ENCODE assay signal across 20 cellular contexts in the genomic region with DNA sequence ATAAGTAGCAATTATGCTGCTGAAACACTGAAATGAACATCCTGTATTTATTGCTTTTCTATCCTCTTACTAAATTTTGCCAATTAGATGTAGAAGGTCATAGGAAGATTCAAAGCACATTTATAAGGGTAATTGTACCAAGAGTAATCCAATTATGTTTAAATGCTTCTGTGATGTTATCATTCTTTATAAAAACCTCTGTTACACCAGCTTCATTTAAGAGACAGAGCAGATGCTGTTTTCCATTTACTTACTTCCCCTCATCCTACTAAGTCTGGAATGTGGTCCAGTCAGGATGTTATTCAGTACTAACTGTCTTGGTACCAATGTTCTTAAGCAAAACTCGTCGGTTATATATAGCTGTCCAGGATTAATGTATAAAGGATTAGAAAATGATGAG.
DNase-seq lines count a peak whose midpoint lies in the region; ATAC-seq, FAIRE-seq and TF ChIP-seq lines count a peak whose summit lies in the region.
"Had no signal": no experiment of that assay in that cellular context is flagged by ENCODE, and none has a peak within 500 bp of the region (broad histone marks: within the 10 kb centered on the region; RNA-seq: fewer than 3 reads in every experiment).

No MANE protein-coding gene starts in this region.

- H3K27ac ChIP-seq in neural cell (ENCODE audit: low read length): no peak overlapping the region
- H3K27ac ChIP-seq: C4-2B had no signal

- H2AFZ ChIP-seq in neural cell (ENCODE audit: low read depth, low read length): no peak overlapping the region

- ATAC-seq in SK-N-SH treated with all-trans-retinoic acid at 6 μM for 48 hours (peak; percentile 40; the same call in 2 of the 3 replicates), GM21723 (IDR thresholded peaks at IDR 0.05; ENCODE audit: unreplicated experiment) (no peak), GM21515 (IDR thresholded peaks at IDR 0.05; ENCODE audit: unreplicated experiment) (no peak)
- ATAC-seq: HCT116 had no signal

- no peak for FAIRE-seq in D721Med (lab: Jason Lieb, UNC)
- FAIRE-seq: GM12892, GM18507 had no signal

- H3F3A ChIP-seq in neural cell (ENCODE audit: insufficient read depth, low read length, poor library complexity, severe bottlenecking): no peaks in the 10 kb centered on the region

- H3K9me2 ChIP-seq in neural cell (ENCODE audit: insufficient read depth, low read length): no peaks in the 10 kb centered on the region

- H3K36me3 ChIP-seq in neural cell (ENCODE audit: insufficient read depth, low read length): no peaks in the 10 kb centered on the region

- peak; percentile 36 for DNase-seq in NCI-H82 (lab: John Stamatoyannopoulos, UW)
- no peak for DNase-seq in NCI-H748 treated with DMSO at 0.1 percent for 48 hours (lab: John Stamatoyannopoulos, UW)
- DNase-seq in D721Med (ENCODE audit: insufficient read length, low spot score): no peak
- DNase-seq: ACHN; Caco-2; CD4-positive, alpha-beta T cell; DMS153; DMS79; GDM1; GOT3; H7; HFFc6 had no signal

- no peaks in the 10 kb centered on the region for H3K27me3 ChIP-seq in neural cell (ENCODE audit: insufficient read depth, low read depth, low read length)

- no peaks in the 10 kb centered on the region for H3K9me3 ChIP-seq in neural cell (ENCODE audit: low read length)
- H3K9me3 ChIP-seq: Caco-2 had no signal

- TF ChIP-seq EP300 in neural cell (conservative IDR thresholded peaks at IDR 0.05; ENCODE audit: poor library complexity, severe bottlenecking): no peak

- H3K4me2 ChIP-seq in neural cell (ENCODE audit: low read length): peak overlapping the region; percentile 22

- no peaks in the 10 kb centered on the region for H3K79me2 ChIP-seq in neural cell (replicated peaks; ENCODE audit: insufficient read depth, low read length)

- H4K20me1 ChIP-seq in neural cell (ENCODE audit: insufficient read depth): no peaks in the 10 kb centered on the region

- TF ChIP-seq RAD21 in neural cell (conservative IDR thresholded peaks at IDR 0.05): no peak

- H3K9ac ChIP-seq in neural cell (ENCODE audit: low read length): no peak overlapping the region

- H3K4me3 ChIP-seq in neural cell (ENCODE audit: low read length): no peak overlapping the region

- TF ChIP-seq CTCF in neural cell (IDR thresholded peaks at IDR 0.05; ENCODE audit: poor library complexity, severe bottlenecking): no peak
- no peak for TF ChIP-seq CTCF in D721Med (IDR thresholded peaks at IDR 0.05; ENCODE audit: insufficient read depth, missing control alignments)

TF ChIP-seq in SK-N-SH treated with all-trans-retinoic acid at 6 μM for 48 hours, 23 proteins besides CTCF, POLR2A, EP300 and RAD21 (continues in another document):
- TF ChIP-seq CSRNP3 (CRISPR knock-in tag; IDR thresholded peaks at IDR 0.05): 0 out of 2 replicates have a peak, but pooled peaks have one; percentile 69
- TF ChIP-seq ZNF70 (CRISPR knock-in tag; IDR thresholded peaks at IDR 0.05): 0 out of 2 replicates have a peak, but pooled peaks have one; percentile 31
- no peak for TF ChIP-seq CSDC2 (CRISPR knock-in tag; IDR thresholded peaks at IDR 0.05)
- TF ChIP-seq ZFP3 (CRISPR knock-in tag; IDR thresholded peaks at IDR 0.05): no peak
- TF ChIP-seq, protein P1, sequence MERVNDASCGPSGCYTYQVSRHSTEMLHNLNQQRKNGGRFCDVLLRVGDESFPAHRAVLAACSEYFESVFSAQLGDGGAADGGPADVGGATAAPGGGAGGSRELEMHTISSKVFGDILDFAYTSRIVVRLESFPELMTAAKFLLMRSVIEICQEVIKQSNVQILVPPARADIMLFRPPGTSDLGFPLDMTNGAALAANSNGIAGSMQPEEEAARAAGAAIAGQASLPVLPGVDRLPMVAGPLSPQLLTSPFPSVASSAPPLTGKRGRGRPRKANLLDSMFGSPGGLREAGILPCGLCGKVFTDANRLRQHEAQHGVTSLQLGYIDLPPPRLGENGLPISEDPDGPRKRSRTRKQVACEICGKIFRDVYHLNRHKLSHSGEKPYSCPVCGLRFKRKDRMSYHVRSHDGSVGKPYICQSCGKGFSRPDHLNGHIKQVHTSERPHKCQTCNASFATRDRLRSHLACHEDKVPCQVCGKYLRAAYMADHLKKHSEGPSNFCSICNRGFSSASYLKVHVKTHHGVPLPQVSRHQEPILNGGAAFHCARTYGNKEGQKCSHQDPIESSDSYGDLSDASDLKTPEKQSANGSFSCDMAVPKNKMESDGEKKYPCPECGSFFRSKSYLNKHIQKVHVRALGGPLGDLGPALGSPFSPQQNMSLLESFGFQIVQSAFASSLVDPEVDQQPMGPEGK (CRISPR knock-in tag; IDR thresholded peaks at IDR 0.05; ENCODE audit: borderline replicate concordance): no peak
- 0 out of 2 replicates have a peak, but pooled peaks have one; percentile 50 for TF ChIP-seq CREB5 (CRISPR knock-in tag; IDR thresholded peaks at IDR 0.05; ENCODE audit: low read depth)

TF ChIP-seq in neural cell, 6 proteins besides CTCF, POLR2A, EP300 and RAD21:
- no peak for TF ChIP-seq POLR2AphosphoS5 (IDR thresholded peaks at IDR 0.05)
- TF ChIP-seq MXI1 (conservative IDR thresholded peaks at IDR 0.05; ENCODE audit: poor library complexity, severe bottlenecking): no peak
- no peak for TF ChIP-seq REST (IDR thresholded peaks at IDR 0.05; ENCODE audit: borderline replicate concordance)
- no peak for TF ChIP-seq TAF1 (IDR thresholded peaks at IDR 0.05; ENCODE audit: low read depth)
- no peak for TF ChIP-seq EZH2 (IDR thresholded peaks at IDR 0.05; ENCODE audit: borderline replicate concordance, insufficient read depth, low read length, poor library complexity, severe bottlenecking)
- no peak for TF ChIP-seq SMC3 (conservative IDR thresholded peaks at IDR 0.05; ENCODE audit: poor library complexity)
